ENCODE assay signal across 8 cellular contexts in genomic region chr17:45096141-45096540, GRCh38. TPM values are rescaled to one million over a fixed set of nuclear protein-coding genes. Genes with fewer than 3 reads are reported as not detected.
DNase-seq lines count a peak whose midpoint lies in the region; ATAC-seq and TF ChIP-seq lines count a peak whose summit lies in the region.

No MANE protein-coding gene starts in this region.

- no peak overlapping the region for H3K9ac ChIP-seq in mesendoderm (ENCODE audit: low read length)

- H2BK15ac ChIP-seq in mesendoderm (replicated peaks; ENCODE audit: low read depth): no peak overlapping the region

- H3K56ac ChIP-seq in mesendoderm (ENCODE audit: low read length): no peak overlapping the region

- no peak overlapping the region for H3K4ac ChIP-seq in mesendoderm (ENCODE audit: low read depth, low read length)

- H2AK5ac ChIP-seq in mesendoderm (ENCODE audit: low read length): no peak overlapping the region

- H3K79me1 ChIP-seq in mesendoderm (ENCODE audit: low read length): no peaks in the 10 kb centered on the region

- in situ Hi-C loops in brain microvascular endothelial cell (cut with HindIII; ENCODE audit: low pct_ligation_motif_present, low sequenced_read_pairs): no loop called here

- no peak overlapping the region for H3K4me3 Mint-ChIP-seq in Calu3 (ENCODE audit: low read depth, unreplicated experiment)

- H2BK120ac ChIP-seq in mesendoderm (ENCODE audit: low read depth, low read length): no peak overlapping the region

- H3K36me3 ChIP-seq in brain microvascular endothelial cell (replicated peaks) (peaks cover 77% of the 10 kb centered on the region), mesendoderm (ENCODE audit: control insufficient read depth, insufficient read depth, low read length) (peaks cover 24% of the 10 kb centered on the region)

- H4K8ac ChIP-seq in mesendoderm (ENCODE audit: low read depth, low read length): no peak overlapping the region

- H3K4me1 Mint-ChIP-seq in Calu3 (ENCODE audit: low read depth, unreplicated experiment): peaks cover 31% of the 10 kb centered on the region

- H3K4me3 ChIP-seq in brain microvascular endothelial cell (ENCODE audit: low read depth, low read length) (no peak overlapping the region), mesendoderm (ENCODE audit: low read length) (no peak overlapping the region)

- H3K27me3 Mint-ChIP-seq in Calu3 (ENCODE audit: unreplicated experiment): no peaks in the 10 kb centered on the region

- no TSS peak for BruUV-seq in Calu3 (replicated peaks; lab: Mats Ljungman, UMichigan)

- H4K5ac ChIP-seq in mesendoderm (ENCODE audit: low read length): no peak overlapping the region

- DNase-seq in Calu3 (peak; percentile 63), LHCN-M2 (ENCODE audit: low read depth) (peak; percentile 52), brain microvascular endothelial cell (peak; percentile 29), mesendoderm (peak; percentile 54), NCI-H2029 (lab: John Stamatoyannopoulos, UW) (no peak), substantia nigra (lab: John Stamatoyannopoulos, UW) (no peak)

- H3K79me2 ChIP-seq in mesendoderm (ENCODE audit: control insufficient read depth, insufficient read depth, low read length): no peaks in the 10 kb centered on the region

- H3K4me1 ChIP-seq in mesendoderm (ENCODE audit: control insufficient read depth, low read depth, low read length): no peaks in the 10 kb centered on the region

- no peak overlapping the region for H3K18ac ChIP-seq in mesendoderm (ENCODE audit: low read length)

- peaks cover 89% of the 10 kb centered on the region for H3K36me3 Mint-ChIP-seq in Calu3 (ENCODE audit: insufficient read depth, unreplicated experiment)

- TF ChIP-seq CTCF in Calu3 (IDR thresholded peaks at IDR 0.05; ENCODE audit: unreplicated experiment) (peak; percentile 72), brain microvascular endothelial cell (IDR thresholded peaks at IDR 0.05; ENCODE audit: low read depth, low read length, missing control alignments) (peak; percentile 75)

- CTCF ChIA-PET in Calu3 (lab: Charles Lee): no interaction called here

- no peak overlapping the region for H2BK5ac ChIP-seq in mesendoderm (ENCODE audit: low read length)

- WGBS in mesendoderm (ENCODE audit: extremely low coverage, insufficient coverage, low lambda C conversion rate): no CpG with 5 or more reads among the region's 3 CpGs

- peak overlapping the region; percentile 62 for H3K27ac Mint-ChIP-seq in Calu3 (ENCODE audit: unreplicated experiment)

- no peak overlapping the region for H3K4me2 ChIP-seq in mesendoderm (ENCODE audit: low read length)

- H3K9me3 Mint-ChIP-seq in Calu3 (ENCODE audit: low read depth, unreplicated experiment): peaks cover 3% of the 10 kb centered on the region

- intact Hi-C loops in Calu3 (cut with micrococcal nuclease; ENCODE audit: unreplicated experiment): loop anchor here (5.0 kb wide), 2 partner anchors 36 to 174 kb away; partner anchors contain the start of gene PLCD3

- no peaks in the 10 kb centered on the region for H3K27me3 ChIP-seq in brain microvascular endothelial cell (replicated peaks)
- no peaks in the 10 kb centered on the region for H3K27me3 ChIP-seq in mesendoderm (ENCODE audit: insufficient read depth, low read length, poor library complexity)

- no peak for ATAC-seq in GM19397 (IDR thresholded peaks at IDR 0.05; ENCODE audit: unreplicated experiment)
- ATAC-seq in HG03457 (IDR thresholded peaks at IDR 0.05; ENCODE audit: unreplicated experiment): no peak

- no peak overlapping the region for H3K27ac ChIP-seq in brain microvascular endothelial cell
- no peak overlapping the region for H3K27ac ChIP-seq in mesendoderm (ENCODE audit: low read depth, low read length)
- H3K27ac ChIP-seq in substantia nigra (ENCODE audit: low read depth, low read length, poor library complexity, severe bottlenecking): no peak overlapping the region

- no peak overlapping the region for H3K23ac ChIP-seq in mesendoderm (ENCODE audit: low read length)

RNA-seq across cellular contexts. Expression of gene NMT1, which starts 35.0 kb away (rescaled TPM):
- total RNA-seq in Calu3 (2022) (185 and 216 TPM in 2 replicates), LHCN-M2 (2014; rRNA removed) (80.8 and 89.8 TPM in 2 replicates)
- 75.6 TPM for polyA plus RNA-seq in LHCN-M2 (2012)
- 126 TPM for polyA plus RNA-seq in mesendoderm (2013, experiment 1 of 2)
- 128 TPM for polyA plus RNA-seq in mesendoderm (2013, experiment 2 of 2)

RNA-seq across cellular contexts. Expression of gene PLCD3, which starts 36.2 kb away (rescaled TPM):
- total RNA-seq in Calu3 (2022): 34.4 and 64.3 TPM in 2 replicates
- total RNA-seq in LHCN-M2 (2014; rRNA removed): 36.5 and 146 TPM in 2 replicates
- polyA plus RNA-seq in LHCN-M2 (2012): 73.9 TPM
- polyA plus RNA-seq in mesendoderm (2013, experiment 1 of 2): 14.9 TPM
- polyA plus RNA-seq in mesendoderm (2013, experiment 2 of 2): 14.1 TPM

RNA-seq across cellular contexts. Expression of gene ACBD4, which starts 39.3 kb away (rescaled TPM):
- total RNA-seq in Calu3 (2022): 21.8 and 23.2 TPM in 2 replicates
- 3.1 and 4.4 TPM in 2 replicates for total RNA-seq in LHCN-M2 (2014; rRNA removed)
- 5.1 TPM for polyA plus RNA-seq in LHCN-M2 (2012)
- 1.4 TPM for polyA plus RNA-seq in mesendoderm (2013, experiment 1 of 2)
- 1.3 TPM for polyA plus RNA-seq in mesendoderm (2013, experiment 2 of 2)

RNA-seq across cellular contexts. Expression of gene DCAKD, which starts 44.7 kb away (rescaled TPM):
- total RNA-seq in Calu3 (2022): 20.5 and 21.7 TPM in 2 replicates
- 72.7 and 87.9 TPM in 2 replicates for total RNA-seq in LHCN-M2 (2014; rRNA removed)
- 37.9 TPM for polyA plus RNA-seq in LHCN-M2 (2012)
- 21.9 TPM for polyA plus RNA-seq in mesendoderm (2013, experiment 1 of 2)
- 22.4 TPM for polyA plus RNA-seq in mesendoderm (2013, experiment 2 of 2)

RNA-seq across cellular contexts. Expression of gene HEXIM1, which starts 52.1 kb away (rescaled TPM):
- 57.2 and 64.7 TPM in 2 replicates for total RNA-seq in Calu3 (2022)
- total RNA-seq in LHCN-M2 (2014; rRNA removed): 7.2 and 11.1 TPM in 2 replicates
- polyA plus RNA-seq in LHCN-M2 (2012): 18.9 TPM
- polyA plus RNA-seq in mesendoderm (2013, experiment 1 of 2): 20.9 TPM
- 20.6 TPM for polyA plus RNA-seq in mesendoderm (2013, experiment 2 of 2)

Comparison
In these comparisons a context has a peak if more than half of its experiments do, and no peak if none do; other contexts are left out.
1. DNase-seq: peak in Calu3 (single experiment), LHCN-M2 (single experiment), brain microvascular endothelial cell (single experiment) and mesendoderm (single experiment); none in NCI-H2029 (single experiment) and substantia nigra (0 of 49).